Comparison of ENCODE assay signal across 8 cellular contexts in genomic region chr17:81094224-81094743, GRCh38. TPM values are rescaled to one million over a fixed set of nuclear protein-coding genes. Genes with fewer than 3 reads are reported as not detected.
DNase-seq lines count a peak whose midpoint lies in the region; ATAC-seq, FAIRE-seq and TF ChIP-seq lines count a peak whose summit lies in the region.

No MANE protein-coding gene starts in this region.

- intact Hi-C loops in esophagus squamous epithelium (cut with DNase I) (loop anchor here (10.0 kb wide), 1 partner anchor 69 kb away; no protein-coding TSS in a partner anchor), spleen (cut with DNase I; ENCODE audit: low total_unique reads) (loop anchor here (10.0 kb wide), 2 partner anchors 69 to 99 kb away; partner anchors contain the start of gene CHMP6)

- H3K9me3 ChIP-seq in HEK293 (ENCODE audit: control insufficient read depth, insufficient read depth, low read depth, low read length) (no peaks in the 10 kb centered on the region), esophagus squamous epithelium (no peaks in the 10 kb centered on the region), spleen (no peaks in the 10 kb centered on the region)

- H3K4me1 ChIP-seq in HEK293 (ENCODE audit: control insufficient read depth, insufficient read depth, low read length) (peaks cover 17% of the 10 kb centered on the region), esophagus squamous epithelium (peaks cover 86 to 100% (median 88%) of the 10 kb centered on the region in 3 donors), spleen (peaks cover 9 to 63% (median 30%) of the 10 kb centered on the region in 6 donors)

- TF ChIP-seq CTCF in HEK293 (tag by site-specific recombination; IDR thresholded peaks at IDR 0.05) (no peak), VCaP (conservative IDR thresholded peaks at IDR 0.05) (no peak), esophagus squamous epithelium (IDR thresholded peaks at IDR 0.05) (no peak), spleen (IDR thresholded peaks at IDR 0.05 in 8 of 11, conservative IDR thresholded peaks at IDR 0.05 in 3 of 11) (no peak)

- H3K4me3 ChIP-seq in HEK293 (ENCODE audit: low read depth, low read length) (no peak overlapping the region), esophagus squamous epithelium (peak overlapping the region in 1 of 4 donors; percentile 41), skin epidermis (no peak overlapping the region), spleen (no peak overlapping the region)

- H3K27me3 ChIP-seq in esophagus squamous epithelium (no peaks in the 10 kb centered on the region), spleen (replicated peaks in 1 of 7) (peaks cover 0 to 28% (median 0%) of the 10 kb centered on the region in 7 donors)

- no peak for ATAC-seq in GM21528 (IDR thresholded peaks at IDR 0.05; ENCODE audit: low FRiP score, unreplicated experiment)
- no peak for ATAC-seq in GM19452 (IDR thresholded peaks at IDR 0.05; ENCODE audit: unreplicated experiment)

- CTCF ChIA-PET in HEK293 (lab: Yijun Ruan, JAX) = interaction anchor here (0.7 to 7.1 kb wide), 9 partner anchors 9 to 112 kb away, joined by 3 to 109 read pairs (median 4); no protein-coding TSS in a partner anchor

- TF ChIP-seq POLR2A in esophagus squamous epithelium (IDR thresholded peaks at IDR 0.05) = no peak
- no peak for TF ChIP-seq POLR2A in spleen (IDR thresholded peaks at IDR 0.05)

- H3K27ac ChIP-seq in HEK293 (ENCODE audit: extremely low read depth, low read depth, low read length) (no peak overlapping the region), VCaP (0 out of 2 replicates have a peak overlapping the region, but pooled peaks have one; percentile 4), esophagus squamous epithelium (peak overlapping the region; percentile 89 to 93 (median 93)), skin epidermis (peak overlapping the region; percentile 14 to 89 (median 63)), spleen (peak overlapping the region in 3 of 8 donors; percentile 21 to 41 (median 34))

- no peak for FAIRE-seq in GM19239 (lab: Jason Lieb, UNC)

- 44% methylated on average over 5 of the region's 10 CpGs; no CpG with 5 or more reads in 1 of the 2 donors for WGBS in esophagus squamous epithelium, 2 donors
- 60 to 78% (median 74%) methylated on average over 7 to 10 of the region's 10 CpGs for WGBS in spleen, 5 donors

- POLR2A ChIA-PET in HEK293 (lab: Yijun Ruan, JAX) = interaction anchor here (0.5 to 2.5 kb wide), 9 partner anchors 18 to 1283 kb away, joined by 3 to 20 read pairs (median 6); partner anchors contain the start of genes BAIAP2 and CEP131

- DNase-seq in esophagus squamous epithelium (lab: John Stamatoyannopoulos, UW) (no peak), GM19239 (ENCODE audit: insufficient read length, low spot score) (no peak), spleen (no peak)

- H3K36me3 ChIP-seq in HEK293 (ENCODE audit: control insufficient read depth in 2 of 2, insufficient read depth in 1 of 2, low read length in 2 of 2) (no peaks in the 10 kb centered on the region), esophagus squamous epithelium (peaks cover 0 to 26% (median 0%) of the 10 kb centered on the region in 3 donors), spleen (no peaks in the 10 kb centered on the region)

TF ChIP-seq in HEK293, 187 proteins besides CTCF, POLR2A, EP300 and RAD21:
- TF ChIP-seq ZNF623 (tag by site-specific recombination; IDR thresholded peaks at IDR 0.05) (no peak), SCRT2 (tag by site-specific recombination; IDR thresholded peaks at IDR 0.05) (0 out of 2 replicates have a peak, but pooled peaks have one; percentile 10)

RNA-seq across cellular contexts. Expression of gene BAIAP2, which starts 59.3 kb away (rescaled TPM):
- total RNA-seq in esophagus squamous epithelium = 100 to 1,000 TPM in 3 of 4 donors, 10 to 100 TPM in 1; 87.8 to 175 (median 105) TPM
- total RNA-seq in spleen = 10 to 100 TPM; 12.7 to 33.2 (median 23.4) TPM
- 10 to 100 TPM in 1 of 3 donors, 1 to 10 TPM in 2; 2.8 to 11.8 (median 4.4) TPM for polyA plus RNA-seq in spleen
